8 cellular contexts compared by ENCODE assay signal in genomic region chr14:60164717-60165546, GRCh38. TPM values are rescaled to one million over a fixed set of nuclear protein-coding genes. Genes with fewer than 3 reads are reported as not detected.
DNase-seq lines count a peak whose midpoint lies in the region; ATAC-seq, FAIRE-seq and TF ChIP-seq lines count a peak whose summit lies in the region.

TSS of gene DHRS7 (minus strand) at chr14:60165398. CDS start at chr14:60165309, 89 bp downstream.

- peaks cover 43% of the 10 kb centered on the region for H3K4me1 Mint-ChIP-seq in CD14-positive monocyte

- H3K27ac ChIP-seq in H1 (ENCODE audit: low read depth, low read length), result no peak within 1 kb of the TSS

- peaks cover 0 to 4% (median 0%) of the 10 kb centered on the region in 3 donors for H3K27me3 Mint-ChIP-seq in CD14-positive monocyte (ENCODE audit: low read depth in 3 of 3)

- no peak for TF ChIP-seq EP300 in H1 (IDR thresholded peaks at IDR 0.05; ENCODE audit: borderline replicate concordance in 1 of 2, low read depth in 2 of 2, low read length in 2 of 2)

- intact Hi-C loops in CD14-positive monocyte (cut with micrococcal nuclease), result loop anchor here (5.0 to 10.0 kb wide), 2 partner anchors 73 to 80 kb away; partner anchors contain the start of genes PCNX4 (in 2 of the 2) and PPM1A (in 1 of the 2)

- H2BK20ac ChIP-seq in H1 (ENCODE audit: low read length), result no peak within 1 kb of the TSS

- H3K4me2 ChIP-seq in H1 (ENCODE audit: insufficient read depth in 1 of 2, low read depth in 2 of 2, low read length in 2 of 2), result peak within 1 kb of the TSS; percentile 93 to 97

- peak within 1 kb of the TSS; percentile 73 to 91 (median 77) for H3K4me3 ChIP-seq in H1 (ENCODE audit: extremely low read depth in 1 of 4, insufficient read depth in 2 of 4, low read depth in 3 of 4, low read length in 4 of 4)

- H4K91ac ChIP-seq in H1 (replicated peaks; ENCODE audit: insufficient read length, low read length), result peak within 1 kb of the TSS; percentile 27

- H3K36me3 ChIP-seq in H1 (ENCODE audit: control insufficient read depth in 2 of 4, insufficient read depth in 4 of 4, low read length in 3 of 4), result no peaks in the 10 kb centered on the region

- CTCF ChIA-PET in H1 (lab: Charles Lee; ENCODE audit: partially characterized antibody), result interaction anchor here (0.7 to 3.0 kb wide), 10 partner anchors 12 to 200 kb away, joined by 3 to 13 read pairs (median 4); no protein-coding TSS in a partner anchor

- no peak within 1 kb of the TSS; the same call in 1 of the 2 replicates for H2BK15ac ChIP-seq in H1 (ENCODE audit: low read length)

- peak within 1 kb of the TSS; percentile 97 for H3K4me3 Mint-ChIP-seq in CD14-positive monocyte

- peak within 1 kb of the TSS; percentile 23 for H3K4ac ChIP-seq in H1 (replicated peaks; ENCODE audit: insufficient read length, low read depth, low read length)

- peak within 1 kb of the TSS; percentile 79; the same call in 1 of the 2 replicates for H2BK12ac ChIP-seq in H1 (ENCODE audit: low read depth, low read length)

- H3K79me1 ChIP-seq in H1 (ENCODE audit: low read depth, low read length), result no peaks in the 10 kb centered on the region

- peak within 1 kb of the TSS; percentile 34 for H4K5ac ChIP-seq in H1 (ENCODE audit: insufficient read length, low read depth, low read length)

- H4K8ac ChIP-seq in H1 (ENCODE audit: extremely low read depth, insufficient read depth, low read length), result no peak within 1 kb of the TSS; the same call in 1 of the 2 replicates

- H3K14ac ChIP-seq in H1 (ENCODE audit: insufficient read length), result no peak within 1 kb of the TSS

- TF ChIP-seq CTCF in CD14-positive monocyte (IDR thresholded peaks at IDR 0.05) (peak; percentile 34), H1 (IDR thresholded peaks at IDR 0.05; ENCODE audit: control extremely low read depth in 1 of 3, insufficient read depth in 1 of 3, low read depth in 1 of 3, low read length in 3 of 3) (peak in 2 of 3 experiments; percentile 14 to 16; a peak in 2 of 4 replicates)

- peak within 1 kb of the TSS; percentile 53; the same call in 1 of the 2 replicates for H3K18ac ChIP-seq in H1 (ENCODE audit: extremely low read depth, low read length)

- TF ChIP-seq RAD21 in H1 (IDR thresholded peaks at IDR 0.05 in 1 of 2, conservative IDR thresholded peaks at IDR 0.05 in 1 of 2; ENCODE audit: low read depth in 2 of 2, low read length in 2 of 2), result peak; percentile 7 to 45; a peak in 3 of 4 replicates

- peak within 1 kb of the TSS; percentile 58 to 64 (median 61); a peak in 6 of 7 replicates for H3K9ac ChIP-seq in H1 (replicated peaks in 1 of 4; ENCODE audit: extremely low read depth in 1 of 4, low read depth in 3 of 4, low read length in 3 of 4)

- H3K27me3 ChIP-seq in H1 (replicated peaks in 1 of 4; ENCODE audit: control insufficient read depth in 3 of 4, extremely low read depth in 1 of 4, insufficient read depth in 3 of 4, low read length in 3 of 4), result no peaks in the 10 kb centered on the region; a peak in 2 of 7 replicates

- H3K27ac Mint-ChIP-seq in CD14-positive monocyte, result peak within 1 kb of the TSS; percentile 95 to 99 (median 96)

- no peak within 1 kb of the TSS for H3K23ac ChIP-seq in H1 (ENCODE audit: insufficient read length)

- peak within 1 kb of the TSS; percentile 7 for H3K56ac ChIP-seq in H1 (replicated peaks; ENCODE audit: insufficient read length, low read depth, low read length)

- peaks cover 3% of the 10 kb centered on the region; the same call in 1 of the 2 replicates for H3K23me2 ChIP-seq in H1 (ENCODE audit: low read depth, low read length)

- H3K36me3 Mint-ChIP-seq in CD14-positive monocyte, result peaks cover 0 to 9% of the 10 kb centered on the region in 2 donors

- H2BK5ac ChIP-seq in H1 (ENCODE audit: low read depth, low read length), result peak within 1 kb of the TSS; percentile 26; the same call in 1 of the 2 replicates

- H4K20me1 ChIP-seq in H1 (replicated peaks in 1 of 2; ENCODE audit: control insufficient read depth in 1 of 2, insufficient read depth in 2 of 2, low read length in 2 of 2), result no peaks in the 10 kb centered on the region

- POLR2A ChIA-PET in H1 (lab: Charles Lee; ENCODE audit: partially characterized antibody), result interaction anchor here (0.6 to 1.1 kb wide), 6 partner anchors 69 to 322 kb away, joined by 3 to 5 read pairs (median 3); partner anchors contain the start of gene PCNX4

- no peaks in the 10 kb centered on the region for H3K79me2 ChIP-seq in H1 (ENCODE audit: control insufficient read depth in 1 of 2, insufficient read depth in 2 of 2, low read length in 2 of 2)

- no peak within 1 kb of the TSS for H2BK120ac ChIP-seq in H1 (replicated peaks; ENCODE audit: low read depth, low read length)

- peak; percentile 90 for ATAC-seq in HG03439 (IDR thresholded peaks at IDR 0.05; ENCODE audit: unreplicated experiment)

- no peak within 1 kb of the TSS for H2AK5ac ChIP-seq in H1 (ENCODE audit: low read depth, low read length)

- FAIRE-seq in H1 (lab: Jason Lieb, UNC), result no peak

- H2AFZ ChIP-seq in H1 (ENCODE audit: low read length), result peak within 1 kb of the TSS; percentile 93

- WGBS in H1 (ENCODE audit: extremely low coverage in 1 of 2, insufficient coverage in 1 of 2, insufficient read length in 1 of 2, insufficient replicate concordance in 2 of 2, low coverage in 1 of 2, low lambda C conversion rate in 2 of 2, missing lambda C conversion rate in 1 of 2), 2 experiments, result 2% methylated on average over 62 of the region's 68 CpGs; no CpG with 5 or more reads in 1 of the 2 experiments

- DNase-seq in CD14-positive monocyte (ENCODE audit: low spot score), result peak; percentile 77
- peak; percentile 71 for DNase-seq in GM19238 (ENCODE audit: insufficient read length, low spot score)
- peak; percentile 84 for DNase-seq in NCI-H82 (lab: John Stamatoyannopoulos, UW)
- peak; percentile 87 for DNase-seq in activated CD8-positive, alpha-beta memory T cell treated with anti-CD3 and anti-CD28 coated beads for 24 hours
- peak; percentile 21 to 79 for DNase-seq in H1 (ENCODE audit: low read depth in 1 of 2, low spot score in 2 of 2)
- peak; percentile 94 for DNase-seq in mesenteric fat pad (ENCODE audit: low spot score)
- peak; percentile 26 for DNase-seq in stimulated activated CD8-positive, alpha-beta memory T cell treated with anti-CD3 and anti-CD28 coated beads, Interleukin-15, amount 100 ng/mL, for 1 hour (ENCODE audit: low read depth)

- peak in 1 of 2 experiments; percentile 61; a peak in 2 of 3 replicates for TF ChIP-seq POLR2A in H1 (IDR thresholded peaks at IDR 0.05; ENCODE audit: control extremely low read depth in 1 of 2, low read depth in 2 of 2, low read length in 2 of 2)

- H3K4me1 ChIP-seq in H1 (replicated peaks in 1 of 4; ENCODE audit: control insufficient read depth in 3 of 4, insufficient read depth in 4 of 4, low read length in 3 of 4), result peaks cover 4 to 13% (median 5%) of the 10 kb centered on the region in 4 experiments; a peak in 3 of 7 replicates

- H3K9me3 ChIP-seq in H1 (ENCODE audit: insufficient read depth in 2 of 2, low read depth in 1 of 2, low read length in 1 of 2), result no peaks in the 10 kb centered on the region

- H3K9me3 Mint-ChIP-seq in CD14-positive monocyte, result no peaks in the 10 kb centered on the region

TF ChIP-seq in H1, 55 proteins besides CTCF, POLR2A, EP300 and RAD21 (continues in another document):
- no peak for TF ChIP-seq BCL11A (IDR thresholded peaks at IDR 0.05; ENCODE audit: low read depth in 2 of 2, low read length in 2 of 2)
- no peak for TF ChIP-seq JUND (IDR thresholded peaks at IDR 0.05; ENCODE audit: low read length)
- TF ChIP-seq BRCA1 (IDR thresholded peaks at IDR 0.05; ENCODE audit: low read depth, low read length), result no peak
- 0 out of 2 replicates have a peak, but pooled peaks have one; percentile 19 for TF ChIP-seq YY1 (IDR thresholded peaks at IDR 0.05; ENCODE audit: low read depth, low read length)

RNA-seq across cellular contexts. Expression of gene DHRS7, which starts in this region (rescaled TPM):
- polyA plus RNA-seq in CD14-positive monocyte, result 100 to 1,000 TPM; 218 to 223 TPM
- 26.1 and 27.5 TPM in 2 replicates for total RNA-seq in H1 (2021; fragmentation: NEBNext Ultra II Directional; extraction: Animal tissue kit (Norgen Biotek cat#: 25700))
- 10.8 and 23.9 TPM in 2 replicates for polyA plus RNA-seq in H1 (2011; rRNA removed)
- polyA plus RNA-seq in H1 (2011; cell fraction: cytosol; rRNA removed), result 17.6 TPM
- 17.3 TPM for polyA plus RNA-seq in H1 (2011; cell fraction: nucleus; rRNA removed)
- 24.1 to 26.0 TPM (median 25.1 TPM) in 4 replicates for polyA plus RNA-seq in H1 (2012, experiment 1 of 2)
- 4.8 TPM for polyA plus RNA-seq in H1 (2012, experiment 2 of 2)
- 40.6 TPM for polyA plus RNA-seq in H1 (2013, experiment 1 of 2)
- polyA plus RNA-seq in H1 (2013, experiment 2 of 2), result 50.4 TPM
- polyA minus RNA-seq in H1 (2011; rRNA and poly(A)+ RNA removed), result 7.5 and 7.8 TPM in 2 replicates
- 9.0 TPM for polyA minus RNA-seq in H1 (2011; cell fraction: cytosol; rRNA and poly(A)+ RNA removed)
- polyA minus RNA-seq in H1 (2011; cell fraction: nucleus; rRNA and poly(A)+ RNA removed), result 10.7 TPM
- total RNA-seq in mesenteric fat pad, result 47.9 TPM

Comparison
In these comparisons a context has a peak if more than half of its experiments do, and no peak if none do; other contexts are left out.
1. RNA of gene DHRS7 (polyA plus RNA-seq): 218 to 223 TPM in CD14-positive monocyte; 4.8 to 50.4 TPM in H1; every median in the first group is over 4 times any median in the second.
2. DNase-seq: peak in every context shown above with its lines; median percentile 94 in mesenteric fat pad; 87 in activated CD8-positive, alpha-beta memory T cell treated with anti-CD3 and anti-CD28 coated beads for 24 hours; 84 in NCI-H82; 77 in CD14-positive monocyte; 71 in GM19238; 50 in H1; 26 in stimulated activated CD8-positive, alpha-beta memory T cell treated with anti-CD3 and anti-CD28 coated beads, Interleukin-15, amount 100 ng/mL, for 1 hour.